Comparison of ENCODE assay signal across 15 cellular contexts in the genomic region with DNA sequence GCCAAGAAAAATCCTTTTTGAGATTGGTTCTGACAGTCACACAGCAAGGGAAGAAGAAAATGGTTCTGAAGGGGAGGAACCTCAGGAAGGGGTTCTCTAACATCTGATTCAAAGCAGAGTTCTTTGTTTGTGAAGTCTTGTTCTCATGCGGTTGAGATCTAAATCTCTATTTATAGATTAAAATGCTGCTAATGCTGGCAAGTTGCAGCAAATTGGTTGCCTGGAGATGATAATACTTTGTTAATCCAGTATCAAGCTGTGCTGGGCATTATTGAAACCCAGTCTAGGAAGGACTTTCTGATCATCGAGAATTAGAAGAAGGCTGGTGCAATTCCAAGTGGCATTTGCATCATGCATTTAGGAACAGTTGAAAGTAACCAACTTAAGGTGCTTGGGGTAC. TPM values are rescaled to one million over a fixed set of nuclear protein-coding genes. Genes with fewer than 3 reads are reported as not detected.
"Had no signal": no experiment of that assay in that cellular context is flagged by ENCODE, and none has a peak within 500 bp of the region (broad histone marks: within the 10 kb centered on the region; RNA-seq: fewer than 3 reads in every experiment).

No MANE protein-coding gene starts in this region.

- H3K9me3 ChIP-seq: mucosa of descending colon, sigmoid colon had no signal

- H3K36me3 ChIP-seq: sigmoid colon had no signal

- H3K4me3 ChIP-seq: mucosa of descending colon, sigmoid colon had no signal

- ATAC-seq: effector memory CD8-positive, alpha-beta T cell; left colon; mucosa of descending colon; naive thymus-derived CD8-positive, alpha-beta T cell had no signal

- H3K4me1 ChIP-seq: sigmoid colon had no signal

- H3K27ac ChIP-seq: sigmoid colon had no signal

- DNase-seq: activated CD4-positive, alpha-beta T cell treated with anti-CD3 and anti-CD28 coated beads, Interleukin-2, amount 50 U/mL, for 1 hour; activated CD4-positive, CD25-positive, alpha-beta regulatory T cell; activated naive CD4-positive, alpha-beta T cell treated with anti-CD3 and anti-CD28 coated beads, Interleukin-2, amount 10 ng/mL, durations not matched to agents 7 days and 5 days; effector memory CD8-positive, alpha-beta T cell; foreskin fibroblast; glutamatergic neuron; left colon; mucosa of descending colon; naive thymus-derived CD8-positive, alpha-beta T cell; sigmoid colon; stimulated activated CD4-positive, alpha-beta T cell treated with anti-CD3 and anti-CD28 coated beads, Interleukin-12 subunit alpha, Interleukin-12 subunit beta, amount 100 ng/mL, for 4 hours; stimulated activated naive CD4-positive, alpha-beta T cell; substantia nigra had no signal

- H3K27me3 ChIP-seq: sigmoid colon had no signal

RNA-seq across cellular contexts. Expression of a gene that starts 34.0 kb away (rescaled TPM):
- total RNA-seq: naive thymus-derived CD8-positive, alpha-beta T cell; osteocyte; pulmonary artery endothelial cell; sigmoid colon had no signal
- polyA plus RNA-seq: naive thymus-derived CD8-positive, alpha-beta T cell had no signal
